9 cellular contexts compared by ENCODE assay signal in genomic region chrX:19840899-19841648, GRCh38. TPM values are rescaled to one million over a fixed set of nuclear protein-coding genes. Genes with fewer than 3 reads are reported as not detected.
DNase-seq lines count a peak whose midpoint lies in the region; ATAC-seq lines count a peak whose summit lies in the region.
"Had no signal": no experiment of that assay in that cellular context is flagged by ENCODE, and none has a peak within 500 bp of the region (broad histone marks: within the 10 kb centered on the region; RNA-seq: fewer than 3 reads in every experiment).

No MANE protein-coding gene starts in this region.

- H3K4me3 Mint-ChIP-seq in activated CD4-positive, alpha-beta T cell treated with anti-CD3 and anti-CD28 coated beads, Interleukin-2, amount 10 ng/mL, durations not matched to agents 7 days and 5 days, result peak overlapping the region; percentile 68
- H3K4me3 Mint-ChIP-seq in naive thymus-derived CD8-positive, alpha-beta T cell, result peak overlapping the region; percentile 21 to 81 (median 58)

- peak; percentile 16 for DNase-seq in activated naive CD4-positive, alpha-beta T cell treated with Interleukin-2 at 50 U/mL for 16 hours
- no peak for DNase-seq in activated naive CD4-positive, alpha-beta T cell treated with anti-CD3 and anti-CD28 coated beads, Interleukin-2, amount 50 U/mL, for 16 hours
- DNase-seq in activated CD4-positive, alpha-beta T cell treated with anti-CD3 and anti-CD28 coated beads, Interleukin-2, amount 10 ng/mL, durations not matched to agents 7 days and 5 days, result peak; percentile 70
- DNase-seq in naive thymus-derived CD8-positive, alpha-beta T cell, result peak in 5 of 10 donors; percentile 7 to 35 (median 27)
- DNase-seq in NCI-H446 (lab: John Stamatoyannopoulos, UW) (no peak), SJCRH30 (no peak)

- CTCF ChIA-PET in activated CD4-positive, alpha-beta T cell treated with anti-CD3 and anti-CD28 coated beads, Interleukin-2, amount 10 ng/mL, durations not matched to agents 7 days and 5 days (lab: Charles Lee), result interaction anchor here (0.5 to 1.3 kb wide), 2 partner anchors 12 to 138 kb away, joined by 4 to 5 read pairs; no protein-coding TSS in a partner anchor

- no peaks in the 10 kb centered on the region for H3K27me3 ChIP-seq in SJCRH30

- H3K27me3 Mint-ChIP-seq in activated CD4-positive, alpha-beta T cell treated with anti-CD3 and anti-CD28 coated beads, Interleukin-2, amount 10 ng/mL, durations not matched to agents 7 days and 5 days, result no peaks in the 10 kb centered on the region
- H3K27me3 Mint-ChIP-seq in naive thymus-derived CD8-positive, alpha-beta T cell, result no peaks in the 10 kb centered on the region

- ATAC-seq in HG03457 (IDR thresholded peaks at IDR 0.05; ENCODE audit: unreplicated experiment) (peak; percentile 55), GM18519 (IDR thresholded peaks at IDR 0.05; ENCODE audit: low FRiP score, unreplicated experiment) (no peak)
- peak; percentile 66 to 73 for ATAC-seq in naive thymus-derived CD8-positive, alpha-beta T cell

- peaks cover 6% of the 10 kb centered on the region; the same call in 1 of the 2 replicates for H3K4me1 ChIP-seq in SJCRH30

- peaks cover 67% of the 10 kb centered on the region for H3K4me1 Mint-ChIP-seq in activated CD4-positive, alpha-beta T cell treated with anti-CD3 and anti-CD28 coated beads, Interleukin-2, amount 10 ng/mL, durations not matched to agents 7 days and 5 days
- peaks cover 10 to 72% (median 46%) of the 10 kb centered on the region in 4 donors for H3K4me1 Mint-ChIP-seq in naive thymus-derived CD8-positive, alpha-beta T cell

- H3K9me3 ChIP-seq in SJCRH30 (replicated peaks), result no peaks in the 10 kb centered on the region

- peaks cover 13% of the 10 kb centered on the region for H3K9me3 Mint-ChIP-seq in activated CD4-positive, alpha-beta T cell treated with anti-CD3 and anti-CD28 coated beads, Interleukin-2, amount 10 ng/mL, durations not matched to agents 7 days and 5 days
- peaks cover 0 to 5% (median 0%) of the 10 kb centered on the region in 9 donors for H3K9me3 Mint-ChIP-seq in naive thymus-derived CD8-positive, alpha-beta T cell

- no peak overlapping the region for H3K4me3 ChIP-seq in SJCRH30

- POLR2A ChIA-PET in activated CD4-positive, alpha-beta T cell treated with anti-CD3 and anti-CD28 coated beads, Interleukin-2, amount 10 ng/mL, durations not matched to agents 7 days and 5 days (lab: Charles Lee), result interaction anchor here (0.9 kb wide), 1 partner anchor 49 kb away, joined by 3 read pairs; no protein-coding TSS in a partner anchor
- POLR2A ChIA-PET in naive thymus-derived CD8-positive, alpha-beta T cell (lab: Charles Lee), result interaction anchor here (0.9 to 1.6 kb wide), 2 partner anchors 15 to 28 kb away, joined by 3 to 4 read pairs; no protein-coding TSS in a partner anchor

- no peak overlapping the region for H3K27ac ChIP-seq in SJCRH30
- H3K27ac ChIP-seq: C4-2B had no signal

- peak overlapping the region; percentile 96 for H3K27ac Mint-ChIP-seq in activated CD4-positive, alpha-beta T cell treated with anti-CD3 and anti-CD28 coated beads, Interleukin-2, amount 10 ng/mL, durations not matched to agents 7 days and 5 days
- H3K27ac Mint-ChIP-seq in naive thymus-derived CD8-positive, alpha-beta T cell, result peak overlapping the region; percentile 7 to 92 (median 86)

- peaks cover 26% of the 10 kb centered on the region for H3K36me3 Mint-ChIP-seq in activated CD4-positive, alpha-beta T cell treated with anti-CD3 and anti-CD28 coated beads, Interleukin-2, amount 10 ng/mL, durations not matched to agents 7 days and 5 days (ENCODE audit: low read depth)
- H3K36me3 Mint-ChIP-seq in naive thymus-derived CD8-positive, alpha-beta T cell, result peaks cover 0 to 7% (median 0%) of the 10 kb centered on the region in 3 donors

- no peaks in the 10 kb centered on the region for H3K36me3 ChIP-seq in SJCRH30

RNA-seq across cellular contexts. Expression of gene SH3KBP1, which starts 46.3 kb away (rescaled TPM):
- 100 to 1,000 TPM in 1 of 2 experiments, 10 to 100 TPM in 1; 95.6 to 103 TPM for total RNA-seq in activated CD4-positive, alpha-beta T cell treated with anti-CD3 and anti-CD28 coated beads, Interleukin-2, amount 10 ng/mL, durations not matched to agents 7 days and 5 days
- 100 to 1,000 TPM; 102 to 104 TPM for total RNA-seq in naive thymus-derived CD8-positive, alpha-beta T cell
- 100 to 1,000 TPM; 121 to 137 (median 132) TPM for polyA plus RNA-seq in naive thymus-derived CD8-positive, alpha-beta T cell
- total RNA-seq in SJCRH30 (2014; rRNA removed; shearing (Covaris generic)), result 64.2 and 66.1 TPM in 2 replicates

Comparison
In these comparisons a context has a peak if more than half of its experiments do, and no peak if none do; other contexts are left out.
1. DNase-seq: peak in activated naive CD4-positive, alpha-beta T cell treated with Interleukin-2 at 50 U/mL for 16 hours (single experiment) and activated CD4-positive, alpha-beta T cell treated with anti-CD3 and anti-CD28 coated beads, Interleukin-2, amount 10 ng/mL, durations not matched to agents 7 days and 5 days (single experiment); none in activated naive CD4-positive, alpha-beta T cell treated with anti-CD3 and anti-CD28 coated beads, Interleukin-2, amount 50 U/mL, for 16 hours (single experiment), NCI-H446 (0 of 2) and SJCRH30 (0 of 2).